ENCODE assay signal across 12 cellular contexts in the genomic region with DNA sequence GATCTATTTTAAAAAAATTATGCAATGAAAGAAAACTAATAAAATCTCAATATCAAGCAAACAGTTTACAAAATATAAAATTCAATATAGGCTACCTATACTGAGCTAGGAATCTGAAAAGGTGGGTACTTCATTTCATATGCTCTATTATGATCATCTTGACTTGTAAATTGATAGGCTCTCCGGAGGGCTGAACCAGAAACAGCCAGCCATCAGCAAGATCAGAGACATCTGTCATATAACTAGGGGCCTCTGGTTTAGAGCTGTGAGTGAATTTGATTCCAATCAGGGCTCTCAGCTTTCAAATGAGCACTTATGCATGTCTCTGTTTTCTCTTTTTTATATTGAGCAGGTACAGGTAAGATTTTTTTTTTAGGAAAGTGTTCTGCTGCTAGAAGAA.
"Had no signal": no experiment of that assay in that cellular context is flagged by ENCODE, and none has a peak within 500 bp of the region (broad histone marks: within the 10 kb centered on the region; RNA-seq: fewer than 3 reads in every experiment).

No MANE protein-coding gene starts in this region.

- DNase-seq: effector memory CD4-positive, alpha-beta T cell; heart right ventricle; hypothalamus; kidney glomerular epithelial cell; mammary epithelial cell; mucosa of descending colon; naive thymus-derived CD8-positive, alpha-beta T cell; sigmoid colon; stimulated activated CD4-positive, alpha-beta T cell treated with anti-CD3 and anti-CD28 coated beads, Interleukin-2, amount 100 ng/mL, for 24 hours; stimulated activated CD4-positive, alpha-beta T cell treated with anti-CD3 and anti-CD28 coated beads, Interleukin-4, amount 100 ng/mL, for 4 hours; stimulated activated naive CD4-positive, alpha-beta T cell treated with Interleukin-2 at 50 U/mL for 16 hours; trophoblast cell had no signal
